In genomic region chr3:123414958-123415792, GRCh38 we compare ENCODE assay signal across 15 cellular contexts. TPM values are rescaled to one million over a fixed set of nuclear protein-coding genes. Genes with fewer than 3 reads are reported as not detected.
DNase-seq lines count a peak whose midpoint lies in the region; ATAC-seq, FAIRE-seq and TF ChIP-seq lines count a peak whose summit lies in the region.
"Had no signal": no experiment of that assay in that cellular context is flagged by ENCODE, and none has a peak within 500 bp of the region (broad histone marks: within the 10 kb centered on the region; RNA-seq: fewer than 3 reads in every experiment).

No MANE protein-coding gene starts in this region.

- TF ChIP-seq POLR2A in K562 (conservative IDR thresholded peaks at IDR 0.05) (no peak), upper lobe of left lung (IDR thresholded peaks at IDR 0.05) (no peak)

- no peak overlapping the region for H2AFZ ChIP-seq in K562 (ENCODE audit: low read depth, low read length)

- H3K27me3 Mint-ChIP-seq in progenitor cell of endocrine pancreas, result no peaks in the 10 kb centered on the region
- H3K27me3 Mint-ChIP-seq in activated CD4-positive, alpha-beta memory T cell treated with anti-CD3 and anti-CD28 coated beads, Interleukin-2, amount 10 ng/mL, durations not matched to agents 7 days and 5 days, result no peaks in the 10 kb centered on the region
- peaks cover 3 to 7% of the 10 kb centered on the region in 2 donors for H3K27me3 Mint-ChIP-seq in CD4-positive, alpha-beta memory T cell
- H3K27me3 Mint-ChIP-seq: activated T-helper 17 cell treated with anti-CD3 and anti-CD28 coated beads, Interleukin-2, amount 50 U/mL, for 72 hours had no signal

- peak; percentile 47; the same call in 2 of the 3 replicates for ATAC-seq in K562
- no peak for ATAC-seq in right cardiac atrium
- ATAC-seq in upper lobe of left lung (ENCODE audit: low FRiP score in 2 of 2), result no peak
- ATAC-seq: activated T-helper 17 cell treated with anti-CD3 and anti-CD28 coated beads, Interleukin-2, amount 50 U/mL, for 72 hours; stimulated activated naive B cell treated with anti-CD40 and anti-IgM and Interleukin-4, amounts not matched to agents 10 μg/mL and 1 μg/mL and 100 μg/mL, for 72 hours had no signal

- intact Hi-C loops in K562 (cut with micrococcal nuclease) (no loop called here), right cardiac atrium (cut with DNase I) (no loop called here)
- intact Hi-C loops in CD4-positive, alpha-beta memory T cell (cut with micrococcal nuclease), result no loop called here

- POLR2A ChIA-PET in K562 (lab: Yijun Ruan, JAX), result interaction anchor here (0.5 kb wide), 1 partner anchor 113 kb away, joined by 4 read pairs; no protein-coding TSS in a partner anchor
- POLR2A ChIA-PET in activated CD4-positive, alpha-beta memory T cell treated with anti-CD3 and anti-CD28 coated beads, Interleukin-2, amount 10 ng/mL, durations not matched to agents 7 days and 5 days (lab: Charles Lee), result no interaction called here
- POLR2A ChIA-PET in CD4-positive, alpha-beta memory T cell (lab: Charles Lee; ENCODE audit: partially characterized antibody), result no interaction called here

- CTCF ChIA-PET in K562 (lab: Yijun Ruan, JAX; ENCODE audit: low intra/inter-chr PET ratio), result no interaction called here
- CTCF ChIA-PET in activated CD4-positive, alpha-beta memory T cell treated with anti-CD3 and anti-CD28 coated beads, Interleukin-2, amount 10 ng/mL, durations not matched to agents 7 days and 5 days (lab: Charles Lee), result no interaction called here
- CTCF ChIA-PET in CD4-positive, alpha-beta memory T cell (lab: Charles Lee; ENCODE audit: partially characterized antibody), result no interaction called here

- no peak overlapping the region for H3K4me3 Mint-ChIP-seq in progenitor cell of endocrine pancreas (ENCODE audit: low read depth)
- no peak overlapping the region for H3K4me3 Mint-ChIP-seq in activated CD4-positive, alpha-beta memory T cell treated with anti-CD3 and anti-CD28 coated beads, Interleukin-2, amount 10 ng/mL, durations not matched to agents 7 days and 5 days
- no peak overlapping the region for H3K4me3 Mint-ChIP-seq in CD4-positive, alpha-beta memory T cell
- H3K4me3 Mint-ChIP-seq: activated T-helper 17 cell treated with anti-CD3 and anti-CD28 coated beads, Interleukin-2, amount 50 U/mL, for 72 hours; central memory CD8-positive, alpha-beta T cell; stimulated activated naive B cell treated with anti-CD40 and anti-IgM and Interleukin-4, amounts not matched to agents 10 μg/mL and 1 μg/mL and 100 μg/mL, for 72 hours had no signal

- H4K20me1 ChIP-seq in K562 (replicated peaks; ENCODE audit: control insufficient read depth, insufficient read depth, low read length), result no peaks in the 10 kb centered on the region

- TF ChIP-seq EP300 in K562 (IDR thresholded peaks at IDR 0.05; ENCODE audit: low read length), result no peak
- no peak for TF ChIP-seq EP300 in upper lobe of left lung (IDR thresholded peaks at IDR 0.05)

- H3K27me3 ChIP-seq in K562 (ENCODE audit: control insufficient read depth in 2 of 2, insufficient read depth in 2 of 2, low read length in 2 of 2) (peaks cover 7 to 67% of the 10 kb centered on the region in 2 experiments), right cardiac atrium (ENCODE audit: control insufficient read depth, insufficient read depth) (no peaks in the 10 kb centered on the region), upper lobe of left lung (no peaks in the 10 kb centered on the region)
- no peaks in the 10 kb centered on the region for H3K27me3 ChIP-seq in CD4-positive, alpha-beta memory T cell (ENCODE audit: insufficient read depth, low read length)

- H3K4me1 ChIP-seq in K562 (replicated peaks in 1 of 2; ENCODE audit: control insufficient read depth in 2 of 2, insufficient read depth in 2 of 2, low read length in 2 of 2) (no peaks in the 10 kb centered on the region), right cardiac atrium (ENCODE audit: control insufficient read depth, insufficient read depth, low read length) (peaks cover 11% of the 10 kb centered on the region), upper lobe of left lung (no peaks in the 10 kb centered on the region)
- H3K4me1 ChIP-seq in CD4-positive, alpha-beta memory T cell (ENCODE audit: insufficient read depth, low read length), result no peaks in the 10 kb centered on the region

- no peaks in the 10 kb centered on the region for H3K9me1 ChIP-seq in K562 (ENCODE audit: control insufficient read depth, insufficient read depth, low read length)

- H3K79me2 ChIP-seq in K562 (ENCODE audit: control insufficient read depth, insufficient read depth, low read length), result no peaks in the 10 kb centered on the region

- no peak for FAIRE-seq in K562 (lab: Jason Lieb, UNC)

- WGBS in K562 (ENCODE audit: insufficient coverage, low coverage, missing lambda C conversion rate), result 2% methylated on average over 16 of the region's 18 CpGs
- 60% methylated on average over 18 of the region's 18 CpGs for WGBS in right cardiac atrium
- 73 to 80% methylated on average over 17 to 18 of the region's 18 CpGs for WGBS in upper lobe of left lung, 2 donors

- H3K4me3 ChIP-seq in K562, result no peak overlapping the region
- no peak overlapping the region for H3K4me3 ChIP-seq in right cardiac atrium (ENCODE audit: low read length)
- no peak overlapping the region for H3K4me3 ChIP-seq in upper lobe of left lung
- no peak overlapping the region for H3K4me3 ChIP-seq in CD4-positive, alpha-beta memory T cell (ENCODE audit: low read length in 2 of 2)

- H3K36me3 Mint-ChIP-seq in progenitor cell of endocrine pancreas (ENCODE audit: insufficient read depth), result peaks cover 2% of the 10 kb centered on the region
- no peaks in the 10 kb centered on the region for H3K36me3 Mint-ChIP-seq in activated CD4-positive, alpha-beta memory T cell treated with anti-CD3 and anti-CD28 coated beads, Interleukin-2, amount 10 ng/mL, durations not matched to agents 7 days and 5 days (ENCODE audit: low read depth)
- H3K36me3 Mint-ChIP-seq in CD4-positive, alpha-beta memory T cell, result no peaks in the 10 kb centered on the region
- H3K36me3 Mint-ChIP-seq: stimulated activated naive B cell treated with anti-CD40 and anti-IgM and Interleukin-4, amounts not matched to agents 10 μg/mL and 1 μg/mL and 100 μg/mL, for 72 hours had no signal

- no peak overlapping the region for H3K4me2 ChIP-seq in K562 (ENCODE audit: insufficient read depth, low read length)

- peaks cover 79% of the 10 kb centered on the region for H3K4me1 Mint-ChIP-seq in progenitor cell of endocrine pancreas (ENCODE audit: low read depth)
- no peaks in the 10 kb centered on the region for H3K4me1 Mint-ChIP-seq in activated CD4-positive, alpha-beta memory T cell treated with anti-CD3 and anti-CD28 coated beads, Interleukin-2, amount 10 ng/mL, durations not matched to agents 7 days and 5 days
- no peaks in the 10 kb centered on the region for H3K4me1 Mint-ChIP-seq in CD4-positive, alpha-beta memory T cell
- H3K4me1 Mint-ChIP-seq: activated T-helper 17 cell treated with anti-CD3 and anti-CD28 coated beads, Interleukin-2, amount 50 U/mL, for 72 hours; central memory CD8-positive, alpha-beta T cell; stimulated activated naive B cell treated with anti-CD40 and anti-IgM and Interleukin-4, amounts not matched to agents 10 μg/mL and 1 μg/mL and 100 μg/mL, for 72 hours had no signal

- H3K27ac Mint-ChIP-seq in progenitor cell of endocrine pancreas, result peak overlapping the region; percentile 5
- no peak overlapping the region for H3K27ac Mint-ChIP-seq in activated CD4-positive, alpha-beta memory T cell treated with anti-CD3 and anti-CD28 coated beads, Interleukin-2, amount 10 ng/mL, durations not matched to agents 7 days and 5 days
- H3K27ac Mint-ChIP-seq in CD4-positive, alpha-beta memory T cell, result no peak overlapping the region
- H3K27ac Mint-ChIP-seq: activated T-helper 17 cell treated with anti-CD3 and anti-CD28 coated beads, Interleukin-2, amount 50 U/mL, for 72 hours; stimulated activated naive B cell treated with anti-CD40 and anti-IgM and Interleukin-4, amounts not matched to agents 10 μg/mL and 1 μg/mL and 100 μg/mL, for 72 hours had no signal

- no peaks in the 10 kb centered on the region for H3K9me3 ChIP-seq in K562 (replicated peaks; ENCODE audit: control insufficient read depth, insufficient read depth, low read depth, low read length)
- H3K9me3 ChIP-seq in right cardiac atrium (ENCODE audit: control insufficient read depth, low read length), result no peaks in the 10 kb centered on the region
- no peaks in the 10 kb centered on the region for H3K9me3 ChIP-seq in upper lobe of left lung
- H3K9me3 ChIP-seq in CD4-positive, alpha-beta memory T cell (ENCODE audit: control insufficient read depth in 1 of 2, low read length in 2 of 2), result no peaks in the 10 kb centered on the region

- H3K36me3 ChIP-seq in K562 (ENCODE audit: control insufficient read depth, insufficient read depth, low read length) (no peaks in the 10 kb centered on the region), upper lobe of left lung (no peaks in the 10 kb centered on the region)
- H3K36me3 ChIP-seq in CD4-positive, alpha-beta memory T cell (ENCODE audit: insufficient read depth, low read length), result no peaks in the 10 kb centered on the region

- in situ Hi-C loops in K562 (cut with MboI), result no loop called here

- no peak overlapping the region for H3K27ac ChIP-seq in K562 (ENCODE audit: extremely low read depth, low read depth, low read length)
- H3K27ac ChIP-seq in right cardiac atrium (ENCODE audit: low read length), result peak overlapping the region; percentile 81
- peak overlapping the region; percentile 7 to 69 (median 29) for H3K27ac ChIP-seq in upper lobe of left lung
- no peak overlapping the region for H3K27ac ChIP-seq in CD4-positive, alpha-beta memory T cell (ENCODE audit: low read depth, low read length)

- H3K9me3 Mint-ChIP-seq in progenitor cell of endocrine pancreas (ENCODE audit: low read depth), result no peaks in the 10 kb centered on the region
- no peaks in the 10 kb centered on the region for H3K9me3 Mint-ChIP-seq in activated CD4-positive, alpha-beta memory T cell treated with anti-CD3 and anti-CD28 coated beads, Interleukin-2, amount 10 ng/mL, durations not matched to agents 7 days and 5 days
- H3K9me3 Mint-ChIP-seq in CD4-positive, alpha-beta memory T cell, result no peaks in the 10 kb centered on the region
- H3K9me3 Mint-ChIP-seq: activated T-helper 17 cell treated with anti-CD3 and anti-CD28 coated beads, Interleukin-2, amount 50 U/mL, for 72 hours; central memory CD8-positive, alpha-beta T cell; stimulated activated naive B cell treated with anti-CD40 and anti-IgM and Interleukin-4, amounts not matched to agents 10 μg/mL and 1 μg/mL and 100 μg/mL, for 72 hours had no signal

- TF ChIP-seq RAD21 in K562 (CRISPR knock-in tag; conservative IDR thresholded peaks at IDR 0.05 in 1 of 2, IDR thresholded peaks at IDR 0.05 in 1 of 2), result no peak

- H3K9ac ChIP-seq in K562 (ENCODE audit: insufficient read depth in 1 of 2, low read depth in 2 of 2, low read length in 2 of 2), result no peak overlapping the region

- BruUV-seq in K562 (replicated peaks; lab: Mats Ljungman, UMichigan), result no TSS peak

- 0 out of 6 replicates have a peak, but pooled peaks of 1 of the 3 experiments have one; percentile 5 for TF ChIP-seq CTCF in K562 (IDR thresholded peaks at IDR 0.05 in 2 of 3, conservative IDR thresholded peaks at IDR 0.05 in 1 of 3; ENCODE audit: insufficient read depth in 2 of 3, low read depth in 1 of 3, low read length in 3 of 3)
- TF ChIP-seq CTCF in progenitor cell of endocrine pancreas (IDR thresholded peaks at IDR 0.05; ENCODE audit: unreplicated experiment), result peak; percentile 7
- TF ChIP-seq CTCF in upper lobe of left lung (IDR thresholded peaks at IDR 0.05), result no peak

- DNase-seq in K562 (ENCODE audit: extremely low read depth in 1 of 4, low spot score in 3 of 4) (no peak), right cardiac atrium (no peak), progenitor cell of endocrine pancreas (ENCODE audit: low spot score, unreplicated experiment) (no peak), upper lobe of left lung (no peak), MV-4-11 (lab: John Stamatoyannopoulos, UW) (no peak)
- no peak for DNase-seq in activated CD4-positive, alpha-beta memory T cell treated with anti-CD3 and anti-CD28 coated beads, Interleukin-2, amount 10 ng/mL, durations not matched to agents 7 days and 5 days
- DNase-seq in CD4-positive, alpha-beta memory T cell, result no peak
- DNase-seq: kidney glomerular epithelial cell; NCI-H1694; NCI-H345; stimulated activated naive B cell treated with anti-CD40 and anti-IgM and Interleukin-4, amounts not matched to agents 10 μg/mL and 1 μg/mL and 100 μg/mL, for 72 hours had no signal

RNA-seq across cellular contexts. Expression of gene ADCY5, which starts 33.7 kb away (rescaled TPM):
- total RNA-seq in K562 (2011; cell fraction: chromatin; rRNA removed; ENCODE audit: low replicate concordance), result not detected in 2 replicates
- not detected in 2 replicates for total RNA-seq in K562 (2011; cell fraction: nucleolus; rRNA removed)
- not detected in 2 replicates for total RNA-seq in K562 (2011; cell fraction: nucleoplasm; rRNA removed)
- not detected in 2 replicates for total RNA-seq in K562 (2014; rRNA removed)
- not detected in 2 replicates for total RNA-seq in K562 (2014; rRNA removed; fragmentation: Illumina TruSeq; extraction: Trizol)
- not detected in 2 replicates for total RNA-seq in K562 (2015; rRNA removed; fragmentation: Illumina TruSeq; extraction: Trizol)
- total RNA-seq in K562 (2021), result 0.13 TPM in 1 of 2 replicates, not detected in the other
- polyA plus RNA-seq in K562 (2011; rRNA removed), result not detected in 2 replicates
- polyA plus RNA-seq in K562 (2011; cell fraction: cytosol; rRNA removed), result under 0.01 TPM in 1 of 2 replicates, not detected in the other
- polyA plus RNA-seq in K562 (2011; cell fraction: nucleus; rRNA removed), result not detected in 2 replicates
- 0.07 TPM in 2 replicates for polyA plus RNA-seq in K562 (2012)
- polyA plus RNA-seq in K562 (2014; fragmentation: Illumina TruSeq; extraction: Trizol), result not detected in 2 replicates
- under 1 TPM in 1 of 2 experiments, not detected in 1; under 0.01 TPM for polyA plus RNA-seq in K562 (2014; fragmentation: Nextera tagmentation; extraction: Ambion mirVana)
- not detected in 2 replicates for polyA plus RNA-seq in K562 (2014; rRNA removed)
- not detected in 2 replicates for polyA minus RNA-seq in K562 (2011; rRNA and poly(A)+ RNA removed)
- not detected in 2 replicates for polyA minus RNA-seq in K562 (2011; cell fraction: cytosol; rRNA and poly(A)+ RNA removed)
- not detected in 2 replicates for polyA minus RNA-seq in K562 (2011; cell fraction: nucleus; rRNA and poly(A)+ RNA removed)
- total RNA-seq in right cardiac atrium, result 100 to 1,000 TPM; 125 to 220 (median 210) TPM
- polyA plus RNA-seq in right cardiac atrium, result 90.4 TPM
- 33.8 and 35.9 TPM in 2 replicates for total RNA-seq in progenitor cell of endocrine pancreas
- 10 to 100 TPM in 2 of 6 donors, 1 to 10 TPM in 4; 2.1 to 23.0 (median 3.2) TPM for total RNA-seq in upper lobe of left lung
- total RNA-seq in activated CD4-positive, alpha-beta memory T cell treated with anti-CD3 and anti-CD28 coated beads, Interleukin-2, amount 10 ng/mL, durations not matched to agents 7 days and 5 days, result not detected
- total RNA-seq in CD4-positive, alpha-beta memory T cell, result not detected
- polyA plus RNA-seq in CD4-positive, alpha-beta memory T cell, result under 1 TPM in 1 of 2 donors, not detected in 1; 0.11 TPM
- total RNA-seq: activated T-helper 17 cell treated with anti-CD3 and anti-CD28 coated beads, Interleukin-2, amount 50 U/mL, for 72 hours; mononuclear cell; T-helper 1 cell treated with Interleukin-12 subunit alpha and Interleukin-12 subunit beta and Interleukin-4 antibody, amounts not matched to agents 30 ng/mL and 1 ng/mL, for 36 hours had no signal

Comparison
In these comparisons a context has a peak if more than half of its experiments do, and no peak if none do; other contexts are left out.
1. H3K27ac ChIP-seq: peak in right cardiac atrium (single experiment) and upper lobe of left lung (4 of 4); none in K562 (single experiment) and CD4-positive, alpha-beta memory T cell (single experiment).